Comparison of ENCODE assay signal across 16 cellular contexts in genomic region chr4:24768604-24769003, GRCh38. TPM values are rescaled to one million over a fixed set of nuclear protein-coding genes. Genes with fewer than 3 reads are reported as not detected.
DNase-seq lines count a peak whose midpoint lies in the region; ATAC-seq and TF ChIP-seq lines count a peak whose summit lies in the region.
"Had no signal": no experiment of that assay in that cellular context is flagged by ENCODE, and none has a peak within 500 bp of the region (broad histone marks: within the 10 kb centered on the region; RNA-seq: fewer than 3 reads in every experiment).

No MANE protein-coding gene starts in this region.

- H3K27me3 ChIP-seq in gastroesophageal sphincter = no peaks in the 10 kb centered on the region
- H3K27me3 ChIP-seq: heart left ventricle, pancreas had no signal

- TF ChIP-seq POLR2A in NB4 (IDR thresholded peaks at IDR 0.05; ENCODE audit: extremely low read depth, insufficient read length) (no peak), gastroesophageal sphincter (IDR thresholded peaks at IDR 0.05) (no peak)

- no peak overlapping the region for H3K27ac ChIP-seq in coronary artery
- H3K27ac ChIP-seq in gastroesophageal sphincter = no peak overlapping the region
- H3K27ac ChIP-seq: C4-2B, heart left ventricle, pancreas had no signal

- DNase-seq in NB4 (ENCODE audit: low read depth) (peak; percentile 10), coronary artery (ENCODE audit: low spot score) (no peak), COLO668 (lab: John Stamatoyannopoulos, UW; ENCODE audit: unreplicated experiment) (no peak)
- DNase-seq in activated naive CD4-positive, alpha-beta T cell (lab: John Stamatoyannopoulos, UW) = no peak
- DNase-seq: activated CD8-positive, alpha-beta memory T cell treated with anti-CD3 and anti-CD28 coated beads for 24 hours; heart left ventricle; NCI-H187; pancreas; stimulated activated CD4-positive, alpha-beta T cell treated with anti-CD3 and anti-CD28 coated beads, Interleukin-1b, Interleukin-23, amount 100 ng/mL, for 48 hours; T-helper 2 cell had no signal

- no peak for TF ChIP-seq CTCF in NB4 (IDR thresholded peaks at IDR 0.05; ENCODE audit: low read depth, low read length)
- TF ChIP-seq CTCF in coronary artery (IDR thresholded peaks at IDR 0.05) = no peak
- no peak for TF ChIP-seq CTCF in gastroesophageal sphincter (IDR thresholded peaks at IDR 0.05)

- no peak overlapping the region for H3K4me3 ChIP-seq in NB4 (ENCODE audit: low read depth, low read length)
- H3K4me3 ChIP-seq in coronary artery = no peak overlapping the region
- no peak overlapping the region for H3K4me3 ChIP-seq in gastroesophageal sphincter
- H3K4me3 ChIP-seq: heart left ventricle, lung, pancreas had no signal

- peaks cover 0 to 21% (median 2%) of the 10 kb centered on the region in 3 donors for H3K4me1 ChIP-seq in gastroesophageal sphincter
- H3K4me1 ChIP-seq: pancreas had no signal

- no peaks in the 10 kb centered on the region for H3K36me3 ChIP-seq in gastroesophageal sphincter
- H3K36me3 ChIP-seq: heart left ventricle, pancreas had no signal

- ATAC-seq in GM18858 (IDR thresholded peaks at IDR 0.05; ENCODE audit: unreplicated experiment) (peak; percentile 75), GM21423 (IDR thresholded peaks at IDR 0.05; ENCODE audit: unreplicated experiment) (peak; percentile 77), HG03039 (IDR thresholded peaks at IDR 0.05; ENCODE audit: unreplicated experiment) (peak; percentile 58), gastroesophageal sphincter (no peak)
- ATAC-seq: heart left ventricle, pancreas had no signal

- no peaks in the 10 kb centered on the region for H3K9me3 ChIP-seq in gastroesophageal sphincter
- H3K9me3 ChIP-seq: heart left ventricle, pancreas had no signal

- TF ChIP-seq EP300 in gastroesophageal sphincter (IDR thresholded peaks at IDR 0.05) = no peak

RNA-seq across cellular contexts. Expression of gene SOD3, which starts 26.8 kb away (rescaled TPM):
- total RNA-seq in gastroesophageal sphincter = 100 to 1,000 TPM; 199 to 801 (median 448) TPM
